ENCODE assay signal across 20 cellular contexts in genomic region chr6:18326001-18326400, GRCh38.
DNase-seq lines count a peak whose midpoint lies in the region; ATAC-seq, FAIRE-seq and TF ChIP-seq lines count a peak whose summit lies in the region.
"Had no signal": no experiment of that assay in that cellular context is flagged by ENCODE, and none has a peak within 500 bp of the region (broad histone marks: within the 10 kb centered on the region; RNA-seq: fewer than 3 reads in every experiment).

No MANE protein-coding gene starts in this region.

- no peaks in the 10 kb centered on the region for H3K9me3 Mint-ChIP-seq in MCF 10A (ENCODE audit: unreplicated experiment)

- H2AFZ ChIP-seq in GM12878 (ENCODE audit: control insufficient read depth, low read depth, low read length), result no peak overlapping the region
- H2AFZ ChIP-seq: PC-9 had no signal

- no peak for TF ChIP-seq RAD21 in GM12878 (IDR thresholded peaks at IDR 0.05; ENCODE audit: insufficient read depth, low read depth, low read length)

- H3K79me2 ChIP-seq in GM12878 (ENCODE audit: control insufficient read depth, insufficient read depth, low read length), result no peaks in the 10 kb centered on the region

- H3K27me3 Mint-ChIP-seq in MCF 10A (ENCODE audit: insufficient read depth, unreplicated experiment), result no peaks in the 10 kb centered on the region

- H3K36me3 ChIP-seq in breast epithelium (no peaks in the 10 kb centered on the region), GM12878 (ENCODE audit: control insufficient read depth in 2 of 2, insufficient read depth in 2 of 2, low read length in 1 of 2) (no peaks in the 10 kb centered on the region), kidney (ENCODE audit: control insufficient read depth in 1 of 2, insufficient read depth in 2 of 2, low read length in 2 of 2) (no peaks in the 10 kb centered on the region), heart right ventricle (no peaks in the 10 kb centered on the region)
- H3K36me3 ChIP-seq: BLaER1, SJSA1 had no signal

- intact Hi-C loops in MCF 10A (cut with micrococcal nuclease), result no loop called here
- intact Hi-C loops in breast epithelium (cut with DNase I; ENCODE audit: low total_unique reads), result loop anchor here (5.0 kb wide), 1 partner anchor 176 kb away; no protein-coding TSS in a partner anchor
- intact Hi-C loops in GM12878 (cut with micrococcal nuclease; ENCODE audit: unreplicated experiment), result loop anchor here (5.0 kb wide), 1 partner anchor 76 kb away; no protein-coding TSS in a partner anchor
- intact Hi-C loops in kidney (cut with DNase I), result no loop called here
- intact Hi-C loops in heart right ventricle (cut with DNase I), result loop anchor here in 3 of 10 donors (1.0 to 5.0 kb wide), 2 partner anchors 61 to 177 kb away; partner anchors contain the start of gene RNF144B (in 2 of the 3)

- DNase-seq in MCF 10A (ENCODE audit: unreplicated experiment), result no peak
- no peak for DNase-seq in breast epithelium (ENCODE audit: low spot score in 2 of 2)
- no peak for DNase-seq in GM12878 (ENCODE audit: low read depth, low spot score)
- DNase-seq in foreskin keratinocyte, result peak in 1 of 2 donors; percentile 63
- no peak for DNase-seq in kidney
- no peak for DNase-seq in AML-193 (lab: John Stamatoyannopoulos, UW)
- no peak for DNase-seq in DMS 273 (lab: John Stamatoyannopoulos, UW; ENCODE audit: unreplicated experiment)
- no peak for DNase-seq in heart right ventricle
- DNase-seq: 8988T, H9, MV-4-11, NCI-H1417, NCI-H2029, NCI-H2171, NCI-H446, NCI-H69, PC-9 had no signal

- no peak overlapping the region for H3K9ac ChIP-seq in GM12878 (ENCODE audit: control insufficient read depth, insufficient read depth, low read length)
- no peak overlapping the region for H3K9ac ChIP-seq in kidney (ENCODE audit: low read length in 2 of 2)
- H3K9ac ChIP-seq: BLaER1 had no signal

- no peak overlapping the region for H3K4me2 ChIP-seq in GM12878 (ENCODE audit: control insufficient read depth, insufficient read depth)
- H3K4me2 ChIP-seq: BLaER1, PC-9 had no signal

- H3K9me3 ChIP-seq in breast epithelium (no peaks in the 10 kb centered on the region), GM12878 (replicated peaks; ENCODE audit: control insufficient read depth, insufficient read depth, low read length) (no peaks in the 10 kb centered on the region), kidney (ENCODE audit: control insufficient read depth in 1 of 2, low read length in 2 of 2) (no peaks in the 10 kb centered on the region), heart right ventricle (no peaks in the 10 kb centered on the region)
- H3K9me3 ChIP-seq: BLaER1, SJSA1 had no signal

- CTCF ChIA-PET in MCF 10A (lab: Yijun Ruan, JAX) (interaction anchor here (3.3 to 13.7 kb wide), 2 partner anchors 69 to 180 kb away, joined by 23 to 270 read pairs; no protein-coding TSS in a partner anchor), GM12878 (lab: Yijun Ruan, JAX) (interaction anchor here (0.8 to 4.8 kb wide), 3 partner anchors 15 to 179 kb away, joined by 3 to 126 read pairs (median 3); no protein-coding TSS in a partner anchor)

- WGBS in GM12878 (ENCODE audit: insufficient coverage, insufficient replicate concordance, low lambda C conversion rate, missing lambda C conversion rate), result 3% methylated on average over 2 of the region's 2 CpGs
- WGBS in heart right ventricle, 2 donors, result 69 to 82% methylated on average over 2 of the region's 2 CpGs

- no peak for TF ChIP-seq EP300 in GM12878 (IDR thresholded peaks at IDR 0.05; ENCODE audit: borderline replicate concordance in 1 of 2, control insufficient read depth in 1 of 2, low read depth in 2 of 2, low read length in 2 of 2)

- H3K27ac ChIP-seq in breast epithelium (no peak overlapping the region), GM12878 (ENCODE audit: control insufficient read depth, insufficient read depth) (no peak overlapping the region), foreskin keratinocyte (peak overlapping the region; percentile 85), kidney (ENCODE audit: low read depth in 2 of 2, low read length in 2 of 2) (no peak overlapping the region), heart right ventricle (no peak overlapping the region)
- H3K27ac ChIP-seq: BLaER1, HL-60, PC-9, SJSA1 had no signal

- H3K4me1 Mint-ChIP-seq in MCF 10A (ENCODE audit: insufficient read depth, unreplicated experiment), result peaks cover 14% of the 10 kb centered on the region

- H3K27me3 ChIP-seq in breast epithelium (no peaks in the 10 kb centered on the region), GM12878 (replicated peaks in 1 of 2; ENCODE audit: control insufficient read depth in 2 of 2, insufficient read depth in 2 of 2, low read length in 1 of 2) (no peaks in the 10 kb centered on the region), foreskin keratinocyte (no peaks in the 10 kb centered on the region), heart right ventricle (no peaks in the 10 kb centered on the region)
- H3K27me3 ChIP-seq: BLaER1, SJSA1 had no signal

- RAD21 ChIA-PET in GM12878 (lab: Charles Lee; ENCODE audit: unreplicated experiment), result interaction anchor here (0.7 to 0.9 kb wide), 2 partner anchors 116 to 171 kb away, joined by 3 read pairs; partner anchors contain the start of genes KDM1B and TPMT

- TF ChIP-seq POLR2A in breast epithelium (IDR thresholded peaks at IDR 0.05) (no peak), GM12878 (IDR thresholded peaks at IDR 0.05; ENCODE audit: low read depth, low read length) (no peak)

- H3K4me1 ChIP-seq in breast epithelium (no peaks in the 10 kb centered on the region), GM12878 (ENCODE audit: control insufficient read depth, insufficient read depth, low read length) (peaks cover 18% of the 10 kb centered on the region; the same call in 1 of the 2 replicates), foreskin keratinocyte (peaks cover 18% of the 10 kb centered on the region), kidney (ENCODE audit: control insufficient read depth in 1 of 2, insufficient read depth in 1 of 2, low read depth in 1 of 2, low read length in 2 of 2) (peaks cover 9 to 10% of the 10 kb centered on the region in 2 donors), heart right ventricle (peaks cover 0 to 39% (median 0%) of the 10 kb centered on the region in 9 donors)
- H3K4me1 ChIP-seq: SJSA1 had no signal

- FAIRE-seq in GM12878 (lab: Jason Lieb, UNC), result no peak
- no peak for FAIRE-seq in kidney (lab: Jason Lieb, UNC)

- no peak for TF ChIP-seq CTCF in MCF 10A (IDR thresholded peaks at IDR 0.05; ENCODE audit: unreplicated experiment)
- no peak for TF ChIP-seq CTCF in breast epithelium (IDR thresholded peaks at IDR 0.05)
- TF ChIP-seq CTCF in GM12878 (IDR thresholded peaks at IDR 0.05 in 2 of 3, conservative IDR thresholded peaks at IDR 0.05 in 1 of 3; ENCODE audit: control insufficient read depth in 2 of 3, extremely low read depth in 1 of 3, insufficient read depth in 1 of 3, low read depth in 3 of 3, low read length in 3 of 3), result no peak
- peak; percentile 42 for TF ChIP-seq CTCF in foreskin keratinocyte (conservative IDR thresholded peaks at IDR 0.05)
- TF ChIP-seq CTCF in kidney (IDR thresholded peaks at IDR 0.05; ENCODE audit: borderline replicate concordance, extremely low read depth, insufficient read depth), result no peak
- no peak for TF ChIP-seq CTCF in heart right ventricle (IDR thresholded peaks at IDR 0.05)

- no peaks in the 10 kb centered on the region for H3K36me3 Mint-ChIP-seq in MCF 10A (ENCODE audit: insufficient read depth, unreplicated experiment)

- H4K20me1 ChIP-seq in GM12878 (ENCODE audit: control insufficient read depth, insufficient read depth), result no peaks in the 10 kb centered on the region
- H4K20me1 ChIP-seq: BLaER1 had no signal

- POLR2A ChIA-PET in MCF 10A (lab: Yijun Ruan, JAX), result interaction anchor here (0.7 to 3.2 kb wide), 3 partner anchors 61 to 62 kb away, joined by 3 to 18 read pairs (median 6); partner anchors contain the start of genes DEK and RNF144B
- POLR2A ChIA-PET in GM12878 (lab: Charles Lee), result no interaction called here

- in situ Hi-C loops in GM12878 (cut with MboI), result loop anchor here (5.0 kb wide), 1 partner anchor 171 kb away; no protein-coding TSS in a partner anchor

- peak overlapping the region; percentile 86 for H3K27ac Mint-ChIP-seq in MCF 10A (ENCODE audit: low read depth, unreplicated experiment)
- H3K27ac Mint-ChIP-seq: H9 had no signal

- H3K4me3 ChIP-seq in breast epithelium (no peak overlapping the region), GM12878 (no peak overlapping the region), kidney (ENCODE audit: low read length in 2 of 2) (no peak overlapping the region), heart right ventricle (no peak overlapping the region)
- H3K4me3 ChIP-seq: BLaER1, PC-9, SJSA1 had no signal

- no TSS peak for BruUV-seq in MCF 10A (replicated peaks; lab: Mats Ljungman, UMichigan)
- no TSS peak for BruUV-seq in GM12878 (replicated peaks; lab: Mats Ljungman, UMichigan)

- H3K4me3 Mint-ChIP-seq in MCF 10A (ENCODE audit: unreplicated experiment), result no peak overlapping the region
- H3K4me3 Mint-ChIP-seq: H9 had no signal

- peak; percentile 32 for ATAC-seq in GM12878
- ATAC-seq in foreskin keratinocyte, result peak; percentile 35
- ATAC-seq in heart right ventricle, result no peak

- SMC1A ChIA-PET in GM12878 (lab: Charles Lee; ENCODE audit: uncharacterized antibody, unreplicated experiment), result no interaction called here

TF ChIP-seq in GM12878, 131 proteins besides CTCF, POLR2A, EP300 and RAD21 (continues in another document):
- TF ChIP-seq ZNF384 (IDR thresholded peaks at IDR 0.05; ENCODE audit: borderline replicate concordance, low read depth, low read length), result no peak

Comparison
In these comparisons a context has a peak if more than half of its experiments do, and no peak if none do; other contexts are left out.
1. intact Hi-C loops: an anchor here in breast epithelium (5.0 kb wide) and GM12878 (5.0 kb wide); none called in MCF 10A and kidney.
2. ATAC-seq: peak in GM12878 (single experiment) and foreskin keratinocyte (single experiment); none in heart right ventricle (0 of 8).